ENCODE assay signal across 25 cellular contexts in the genomic region with DNA sequence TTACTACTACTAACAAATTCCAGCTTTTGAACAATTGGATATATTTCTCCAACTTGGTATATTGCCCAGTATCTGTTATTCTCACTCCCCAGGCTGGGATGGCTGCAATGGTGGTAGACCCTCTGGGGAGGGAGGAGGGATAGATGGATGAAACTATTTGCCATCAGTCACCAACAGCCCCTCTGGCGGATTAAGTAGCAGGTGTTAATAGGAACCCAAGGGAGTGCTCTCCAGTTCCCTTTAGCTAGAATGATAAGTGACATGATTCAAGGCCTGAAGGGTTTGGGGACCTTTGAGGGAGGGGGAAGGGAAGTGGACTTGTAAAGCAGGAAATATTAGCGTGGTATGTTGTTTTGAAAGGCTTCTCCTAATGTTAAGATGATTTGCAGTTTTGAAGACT.
"Had no signal": no experiment of that assay in that cellular context is flagged by ENCODE, and none has a peak within 500 bp of the region (broad histone marks: within the 10 kb centered on the region; RNA-seq: fewer than 3 reads in every experiment).

No MANE protein-coding gene starts in this region.

- H3K36me3 Mint-ChIP-seq: activated CD4-positive, alpha-beta memory T cell treated with anti-CD3 and anti-CD28 coated beads for 36 hours had no signal

- H3K27me3 Mint-ChIP-seq: activated CD4-positive, alpha-beta memory T cell treated with anti-CD3 and anti-CD28 coated beads for 36 hours; activated CD4-positive, alpha-beta T cell treated with anti-CD3 and anti-CD28 coated beads, Interleukin-2, amount 10 ng/mL, durations not matched to agents 24 days and 14 days; activated naive CD8-positive, alpha-beta T cell treated with anti-CD3 and anti-CD28 coated beads, Interleukin-2, amount 50 U/mL, for 24 hours; T-helper 17 cell had no signal

- H3K9me3 ChIP-seq: esophagus squamous epithelium, lower lobe of right lung had no signal

- H3K4me3 ChIP-seq: esophagus squamous epithelium, lower lobe of right lung, spleen, suprapubic skin, tibial artery had no signal

- H3K36me3 ChIP-seq: esophagus squamous epithelium, lower lobe of right lung, spleen, suprapubic skin, tibial artery had no signal

- H3K4me3 Mint-ChIP-seq: activated CD4-positive, alpha-beta memory T cell treated with anti-CD3 and anti-CD28 coated beads for 36 hours; activated CD4-positive, alpha-beta T cell treated with anti-CD3 and anti-CD28 coated beads, Interleukin-2, amount 10 ng/mL, durations not matched to agents 24 days and 14 days; activated naive CD8-positive, alpha-beta T cell treated with anti-CD3 and anti-CD28 coated beads, Interleukin-2, amount 50 U/mL, for 24 hours; natural killer cell; T-helper 17 cell had no signal

- ATAC-seq: activated naive CD8-positive, alpha-beta T cell treated with anti-CD3 and anti-CD28 coated beads, Interleukin-2, amount 50 U/mL, for 24 hours; left lobe of liver; lower lobe of right lung; natural killer cell; right cardiac atrium; T-helper 17 cell had no signal

- H3K27ac Mint-ChIP-seq: activated CD4-positive, alpha-beta memory T cell treated with anti-CD3 and anti-CD28 coated beads for 36 hours; activated CD4-positive, alpha-beta T cell treated with anti-CD3 and anti-CD28 coated beads, Interleukin-2, amount 10 ng/mL, durations not matched to agents 24 days and 14 days; activated naive CD8-positive, alpha-beta T cell treated with anti-CD3 and anti-CD28 coated beads, Interleukin-2, amount 50 U/mL, for 24 hours; natural killer cell; T-helper 17 cell had no signal

- H3K4me1 ChIP-seq: esophagus squamous epithelium, lower lobe of right lung, spleen, suprapubic skin, tibial artery had no signal

- DNase-seq: activated CD4-positive, alpha-beta memory T cell treated with anti-CD3 and anti-CD28 coated beads for 36 hours; activated CD4-positive, alpha-beta T cell treated with anti-CD3 and anti-CD28 coated beads, Interleukin-2, amount 10 ng/mL, durations not matched to agents 24 days and 14 days; activated CD4-positive, CD25-positive, alpha-beta regulatory T cell treated with anti-CD3 and anti-CD28 coated beads, Interleukin-2, amount 50 U/mL, for 72 hours; activated CD8-positive, alpha-beta memory T cell treated with anti-CD3 and anti-CD28 coated beads, Interleukin-2, amount 50 U/mL, for 4 hours; activated gamma-delta T cell treated with Interleukin-2 at 50 U/mL for 16 hours; activated naive CD4-positive, alpha-beta T cell treated with anti-CD3 and anti-CD28 coated beads, Interleukin-2, amount 50 U/mL, for 16 hours; activated naive CD8-positive, alpha-beta T cell treated with anti-CD3 and anti-CD28 coated beads, Interleukin-2, amount 50 U/mL, for 24 hours; activated T-cell treated with anti-CD3 and anti-CD28 coated beads, Interleukin-2, amount 50 U/mL, for 1 hour; amygdala; caudate nucleus; esophagus squamous epithelium; kidney glomerular epithelial cell; lower lobe of right lung; mesenchymal stem cell; natural killer cell; posterior cingulate gyrus; right cardiac atrium; spleen; stimulated activated naive CD4-positive, alpha-beta T cell; T-helper 17 cell; T1000; tibial artery had no signal

- H3K4me1 Mint-ChIP-seq: activated CD4-positive, alpha-beta T cell treated with anti-CD3 and anti-CD28 coated beads, Interleukin-2, amount 10 ng/mL, durations not matched to agents 24 days and 14 days; activated naive CD8-positive, alpha-beta T cell treated with anti-CD3 and anti-CD28 coated beads, Interleukin-2, amount 50 U/mL, for 24 hours; natural killer cell; T-helper 17 cell had no signal

- H3K27ac ChIP-seq: epithelial cell of prostate, esophagus squamous epithelium, lower lobe of right lung, spleen, suprapubic skin, tibial artery had no signal

- H3K27me3 ChIP-seq: esophagus squamous epithelium, spleen, suprapubic skin, tibial artery had no signal
